Comparison of ENCODE assay signal across 23 cellular contexts in the genomic region with DNA sequence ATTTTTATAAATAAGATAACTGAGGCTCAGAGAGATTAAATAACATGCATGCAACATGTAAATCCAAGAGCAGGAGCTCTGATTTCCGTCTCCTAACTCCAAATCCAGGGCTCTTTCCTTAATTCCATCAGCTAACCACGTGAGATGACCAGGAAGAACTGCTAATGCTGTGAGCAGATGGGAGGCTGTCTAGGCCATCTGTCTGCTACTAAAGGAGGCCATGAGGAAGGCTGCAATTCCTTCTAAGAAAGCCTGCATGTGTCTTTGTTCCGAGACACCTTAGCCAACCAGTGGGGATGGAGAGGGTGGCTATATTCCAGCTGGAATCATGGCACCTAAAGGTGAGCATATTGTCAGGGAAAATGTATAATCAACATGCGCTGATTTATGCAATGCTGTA.
DNase-seq lines count a peak whose midpoint lies in the region; TF ChIP-seq lines count a peak whose summit lies in the region.
"Had no signal": no experiment of that assay in that cellular context is flagged by ENCODE, and none has a peak within 500 bp of the region (broad histone marks: within the 10 kb centered on the region; RNA-seq: fewer than 3 reads in every experiment).

No MANE protein-coding gene starts in this region.

- peak overlapping the region; percentile 93 for H3K27ac ChIP-seq in WERI-Rb-1
- H3K27ac ChIP-seq: 22Rv1, C4-2B, SJCRH30 had no signal

- in situ Hi-C loops in GM13977 (cut with MboI; ENCODE audit: low pct_unique_long_range_greater_than_20kb, low sequenced_read_pairs, unreplicated experiment) = no loop called here

- H3K36me3 ChIP-seq in WERI-Rb-1 = no peaks in the 10 kb centered on the region; the same call in 1 of the 2 replicates
- H3K36me3 ChIP-seq: SJCRH30 had no signal

- peaks cover 2% of the 10 kb centered on the region for H3K9me3 ChIP-seq in WERI-Rb-1 (ENCODE audit: severe bottlenecking)
- H3K9me3 ChIP-seq: Caco-2, SJCRH30 had no signal

- DNase-seq in NCI-H2171 treated with DMSO at 0.1 percent for 48 hours (lab: John Stamatoyannopoulos, UW) (peak; percentile 20), NCI-H2171 (lab: John Stamatoyannopoulos, UW) (no peak), WERI-Rb-1 (peak; percentile 81), inferior parietal cortex (ENCODE audit: extremely low spot score) (peak; percentile 29), GF-D8 (lab: John Stamatoyannopoulos, UW) (no peak), GM13977 (ENCODE audit: low spot score) (no peak), ecto neural progenitor cell (ENCODE audit: low spot score) (no peak), DMS53 treated with DMSO at 0.1 percent for 48 hours (lab: John Stamatoyannopoulos, UW; ENCODE audit: unreplicated experiment) (no peak)
- DNase-seq: Caco-2; CD8-positive, alpha-beta T cell; HCEC 1CT; KBM-7; MV-4-11; NCI-H1105; NCI-H1436 treated with DMSO at 0.1 percent for 48 hours; NCI-H187 treated with DMSO at 0.1 percent for 48 hours; NCI-H2107; NCI-H446 treated with DMSO at 0.1 percent for 48 hours; PC-3; SJCRH30 had no signal

- no peaks in the 10 kb centered on the region for H3K27me3 ChIP-seq in WERI-Rb-1 (ENCODE audit: insufficient read depth, low read depth, severe bottlenecking)
- H3K27me3 ChIP-seq: SJCRH30 had no signal

- H3K4me3 ChIP-seq in WERI-Rb-1 (ENCODE audit: low read depth, low read length) = peak overlapping the region; percentile 7
- H3K4me3 ChIP-seq: GM12878, SJCRH30 had no signal

- TF ChIP-seq CTCF in WERI-Rb-1 (IDR thresholded peaks at IDR 0.05; ENCODE audit: low read depth, low read length) = no peak
- no peak for TF ChIP-seq CTCF in GM13977 (IDR thresholded peaks at IDR 0.05; ENCODE audit: extremely low read depth, insufficient read depth, missing control alignments)

Comparison
In these comparisons a context has a peak if more than half of its experiments do, and no peak if none do; other contexts are left out.
1. DNase-seq: peak in NCI-H2171 treated with DMSO at 0.1 percent for 48 hours (single experiment), WERI-Rb-1 (single experiment) and inferior parietal cortex (single experiment); none in NCI-H2171 (single experiment), GF-D8 (single experiment), GM13977 (single experiment), ecto neural progenitor cell (single experiment) and DMS53 treated with DMSO at 0.1 percent for 48 hours (single experiment).